Comparison of ENCODE assay signal across 1 cellular context in the genomic region with DNA sequence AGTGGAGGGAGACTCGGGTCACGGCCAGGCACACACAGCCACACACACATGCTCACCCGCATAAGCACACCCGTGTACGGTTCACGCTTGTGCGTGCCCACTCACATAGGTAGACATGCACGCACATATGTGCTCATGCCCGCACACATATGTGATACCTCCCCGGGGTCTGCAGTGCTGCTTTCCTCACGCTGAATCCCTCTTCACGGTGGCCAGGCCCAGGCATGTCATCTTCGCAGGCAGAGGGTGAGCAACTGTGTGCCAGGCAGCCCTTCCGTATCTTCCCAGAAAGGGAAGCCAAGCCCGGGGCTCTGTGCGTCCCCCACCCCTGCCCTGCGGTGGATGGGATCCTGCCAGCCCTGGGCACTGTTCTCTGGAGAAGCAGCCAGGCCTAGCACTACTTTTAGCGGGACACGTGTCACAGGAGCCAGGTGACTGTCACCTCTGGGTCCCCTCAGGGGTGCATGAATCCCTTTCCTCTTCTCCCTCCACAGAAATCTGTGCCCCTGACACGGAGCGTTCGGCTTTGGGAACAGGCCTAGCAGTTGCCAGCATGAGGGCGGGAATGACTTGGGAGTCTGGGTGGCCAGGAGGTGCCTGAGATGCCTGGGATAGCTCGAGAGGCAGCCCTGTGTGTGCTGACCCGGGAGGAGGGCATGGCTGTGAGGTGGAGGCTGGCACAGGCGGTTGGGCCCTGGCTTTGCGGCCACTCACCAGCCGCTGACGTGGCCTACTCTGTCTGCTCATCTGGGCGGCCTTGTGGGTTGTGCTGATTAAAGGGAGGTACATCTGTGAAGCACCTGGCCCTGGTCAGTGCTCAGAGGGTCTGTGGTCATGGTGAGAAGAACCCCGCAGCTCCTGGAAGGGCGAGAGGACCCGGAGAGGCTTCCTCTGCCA.
TF ChIP-seq lines count a peak whose summit lies in the region.

No MANE protein-coding gene starts in this region.

TF ChIP-seq in HepG2, 621 proteins besides CTCF, POLR2A, EP300 and RAD21 (continued from another document):
- TF ChIP-seq, protein P1, sequence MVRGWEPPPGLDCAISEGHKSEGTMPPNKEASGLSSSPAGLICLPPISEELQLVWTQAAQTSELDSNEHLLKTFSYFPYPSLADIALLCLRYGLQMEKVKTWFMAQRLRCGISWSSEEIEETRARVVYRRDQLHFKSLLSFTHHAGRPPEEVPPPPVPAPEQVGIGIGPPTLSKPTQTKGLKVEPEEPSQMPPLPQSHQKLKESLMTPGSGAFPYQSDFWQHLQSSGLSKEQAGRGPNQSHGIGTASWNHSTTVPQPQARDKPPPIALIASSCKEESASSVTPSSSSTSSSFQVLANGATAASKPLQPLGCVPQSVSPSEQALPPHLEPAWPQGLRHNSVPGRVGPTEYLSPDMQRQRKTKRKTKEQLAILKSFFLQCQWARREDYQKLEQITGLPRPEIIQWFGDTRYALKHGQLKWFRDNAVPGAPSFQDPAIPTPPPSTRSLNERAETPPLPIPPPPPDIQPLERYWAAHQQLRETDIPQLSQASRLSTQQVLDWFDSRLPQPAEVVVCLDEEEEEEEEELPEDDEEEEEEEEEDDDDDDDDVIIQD (CRISPR knock-in tag; IDR thresholded peaks at IDR 0.05; ENCODE audit: low read depth): no peak
- TF ChIP-seq ZBTB26 (CRISPR knock-in tag; IDR thresholded peaks at IDR 0.05; ENCODE audit: borderline replicate concordance) (0 out of 2 replicates have a peak, but pooled peaks have one; percentile 12), HCFC1 (IDR thresholded peaks at IDR 0.05; ENCODE audit: low read depth, low read length) (no peak), IRF9 (CRISPR knock-in tag; IDR thresholded peaks at IDR 0.05; ENCODE audit: borderline replicate concordance) (peak; percentile 9; the same call in 1 of the 2 replicates), ZNF430 (CRISPR knock-in tag; IDR thresholded peaks at IDR 0.05) (0 out of 2 replicates have a peak, but pooled peaks have one; percentile 50), SNAPC4 (CRISPR knock-in tag; IDR thresholded peaks at IDR 0.05) (no peak)
- TF ChIP-seq, protein P2, sequence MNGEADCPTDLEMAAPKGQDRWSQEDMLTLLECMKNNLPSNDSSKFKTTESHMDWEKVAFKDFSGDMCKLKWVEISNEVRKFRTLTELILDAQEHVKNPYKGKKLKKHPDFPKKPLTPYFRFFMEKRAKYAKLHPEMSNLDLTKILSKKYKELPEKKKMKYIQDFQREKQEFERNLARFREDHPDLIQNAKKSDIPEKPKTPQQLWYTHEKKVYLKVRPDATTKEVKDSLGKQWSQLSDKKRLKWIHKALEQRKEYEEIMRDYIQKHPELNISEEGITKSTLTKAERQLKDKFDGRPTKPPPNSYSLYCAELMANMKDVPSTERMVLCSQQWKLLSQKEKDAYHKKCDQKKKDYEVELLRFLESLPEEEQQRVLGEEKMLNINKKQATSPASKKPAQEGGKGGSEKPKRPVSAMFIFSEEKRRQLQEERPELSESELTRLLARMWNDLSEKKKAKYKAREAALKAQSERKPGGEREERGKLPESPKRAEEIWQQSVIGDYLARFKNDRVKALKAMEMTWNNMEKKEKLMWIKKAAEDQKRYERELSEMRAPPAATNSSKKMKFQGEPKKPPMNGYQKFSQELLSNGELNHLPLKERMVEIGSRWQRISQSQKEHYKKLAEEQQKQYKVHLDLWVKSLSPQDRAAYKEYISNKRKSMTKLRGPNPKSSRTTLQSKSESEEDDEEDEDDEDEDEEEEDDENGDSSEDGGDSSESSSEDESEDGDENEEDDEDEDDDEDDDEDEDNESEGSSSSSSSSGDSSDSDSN (CRISPR knock-in tag; IDR thresholded peaks at IDR 0.05): 0 out of 2 replicates have a peak, but pooled peaks have one; percentile 0
TF ChIP-seq in HepG2: peak in this region for 25.
